Comparison of ENCODE assay signal across 19 cellular contexts in the genomic region with DNA sequence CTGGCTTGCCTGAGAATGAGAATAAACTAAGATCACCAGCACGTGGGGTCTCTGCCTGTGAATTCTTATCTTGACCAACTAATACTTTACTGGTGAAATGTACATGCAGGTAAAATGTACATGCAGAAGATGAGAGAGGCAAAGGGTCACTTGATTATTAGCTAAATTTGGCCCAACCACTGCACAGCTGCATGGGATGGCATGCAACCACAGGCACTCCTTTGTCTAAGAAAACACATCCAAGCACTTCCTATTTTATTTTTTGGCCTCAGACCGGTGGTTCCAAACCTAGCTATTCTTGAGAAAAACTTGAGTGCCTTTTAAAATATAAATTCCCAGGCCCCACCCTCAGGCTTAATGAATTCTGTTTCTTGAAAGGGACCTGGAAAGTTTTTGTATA.
"Had no signal": no experiment of that assay in that cellular context is flagged by ENCODE, and none has a peak within 500 bp of the region (broad histone marks: within the 10 kb centered on the region; RNA-seq: fewer than 3 reads in every experiment).

No MANE protein-coding gene starts in this region.

- ATAC-seq: activated CD8-positive, alpha-beta T cell treated with anti-CD3 and anti-CD28 coated beads, Interleukin-2, amount 10 ng/mL, durations not matched to agents 7 days and 5 days had no signal

- H3K4me3 Mint-ChIP-seq: activated CD8-positive, alpha-beta T cell treated with anti-CD3 and anti-CD28 coated beads, Interleukin-2, amount 10 ng/mL, durations not matched to agents 7 days and 5 days; activated naive CD8-positive, alpha-beta T cell treated with anti-CD3 and anti-CD28 coated beads, Interleukin-2, amount 10 ng/mL, durations not matched to agents 7 days and 5 days had no signal

- H3K9me3 Mint-ChIP-seq: activated naive CD8-positive, alpha-beta T cell treated with anti-CD3 and anti-CD28 coated beads, Interleukin-2, amount 10 ng/mL, durations not matched to agents 7 days and 5 days had no signal

- H3K27ac Mint-ChIP-seq: activated CD8-positive, alpha-beta T cell treated with anti-CD3 and anti-CD28 coated beads, Interleukin-2, amount 10 ng/mL, durations not matched to agents 7 days and 5 days; activated naive CD8-positive, alpha-beta T cell treated with anti-CD3 and anti-CD28 coated beads, Interleukin-2, amount 10 ng/mL, durations not matched to agents 7 days and 5 days had no signal

- H3K36me3 Mint-ChIP-seq: activated naive CD8-positive, alpha-beta T cell treated with anti-CD3 and anti-CD28 coated beads, Interleukin-2, amount 10 ng/mL, durations not matched to agents 7 days and 5 days had no signal

- H3K4me1 Mint-ChIP-seq: activated naive CD8-positive, alpha-beta T cell treated with anti-CD3 and anti-CD28 coated beads, Interleukin-2, amount 10 ng/mL, durations not matched to agents 7 days and 5 days had no signal

- DNase-seq: activated CD4-positive, alpha-beta T cell treated with anti-CD3 and anti-CD28 coated beads, Interleukin-2, amount 50 U/mL, for 1 hour; activated CD4-positive, CD25-positive, alpha-beta regulatory T cell; activated CD8-positive, alpha-beta memory T cell treated with anti-CD3 and anti-CD28 coated beads, Interleukin-2, amount 50 U/mL, for 48 hours; activated CD8-positive, alpha-beta T cell treated with anti-CD3 and anti-CD28 coated beads, Interleukin-2, amount 10 ng/mL, durations not matched to agents 7 days and 5 days; activated naive CD4-positive, alpha-beta T cell treated with anti-CD3 and anti-CD28 coated beads, Interleukin-2, amount 50 U/mL, for 16 hours; activated naive CD8-positive, alpha-beta T cell treated with anti-CD3 and anti-CD28 coated beads, Interleukin-2, amount 10 ng/mL, durations not matched to agents 7 days and 5 days; activated T-cell treated with anti-CD3 and anti-CD28 coated beads, Interleukin-2, amount 50 U/mL, for 1 hour; aorta; caudate nucleus; Karpas-422; NCI-H1048; NCI-H146; NCI-H187 treated with DMSO at 0.1 percent for 48 hours; NCI-H2081 treated with DMSO at 0.1 percent for 48 hours; NCI-H446; Peyer's patch; Right ventricle myocardium superior; SK-N-SH; T-helper 1 cell had no signal
